In genomic region chr15:27764339-27764738, GRCh38 we compare ENCODE assay signal across 29 cellular contexts.
"Had no signal": no experiment of that assay in that cellular context is flagged by ENCODE, and none has a peak within 500 bp of the region (broad histone marks: within the 10 kb centered on the region; RNA-seq: fewer than 3 reads in every experiment).

No MANE protein-coding gene starts in this region.

- H3K9me3 ChIP-seq: breast epithelium, neutrophil, ovary, right lobe of liver, thoracic aorta, uterus had no signal

- H3K4me1 Mint-ChIP-seq: activated CD4-positive, alpha-beta memory T cell treated with anti-CD3 and anti-CD28 coated beads, Interleukin-2, amount 10 ng/mL, durations not matched to agents 7 days and 5 days; activated T-helper 17 cell treated with anti-CD3 and anti-CD28 coated beads, Interleukin-2, amount 50 U/mL, for 72 hours; central memory CD8-positive, alpha-beta T cell had no signal

- H3K4me3 Mint-ChIP-seq: activated CD4-positive, alpha-beta memory T cell treated with anti-CD3 and anti-CD28 coated beads, Interleukin-2, amount 10 ng/mL, durations not matched to agents 7 days and 5 days; activated T-cell treated with anti-CD3 and anti-CD28 coated beads, Interleukin-2, amount 50 U/mL, for 24 hours; activated T-helper 17 cell treated with anti-CD3 and anti-CD28 coated beads, Interleukin-2, amount 50 U/mL, for 72 hours; central memory CD8-positive, alpha-beta T cell; dendritic cell treated with granulocyte-macrophage colony-stimulating factor and Interleukin-4, amounts not matched to agents 40 ng/mL and 50 ng/mL, for 4 days; nephron progenitor cell; stimulated activated naive CD8-positive, alpha-beta T cell treated with anti-CD3 and anti-CD28 coated beads, Interleukin-15, Interleukin-2, amounts not matched to agents 100 ng/mL and 50 ng/mL, for 24 hours; type B pancreatic cell had no signal

- H3K27ac ChIP-seq: breast epithelium, esophagus squamous epithelium, heart right ventricle, left ventricle myocardium inferior, neutrophil, ovary, right lobe of liver, thoracic aorta, uterus, VCaP had no signal

- H3K27me3 ChIP-seq: breast epithelium, esophagus squamous epithelium, heart right ventricle, neutrophil, ovary, right lobe of liver, uterus had no signal

- H3K4me1 ChIP-seq: breast epithelium, esophagus squamous epithelium, heart right ventricle, left ventricle myocardium inferior, right lobe of liver, uterus had no signal

- DNase-seq: activated CD4-positive, alpha-beta memory T cell treated with anti-CD3 and anti-CD28 coated beads, Interleukin-2, amount 10 ng/mL, durations not matched to agents 7 days and 5 days; activated CD4-positive, alpha-beta T cell treated with anti-CD3 and anti-CD28 coated beads for 48 hours; activated CD8-positive, alpha-beta memory T cell treated with anti-CD3 and anti-CD28 coated beads, Interleukin-2, amount 50 U/mL, for 48 hours; activated gamma-delta T cell treated with Interleukin-2 at 50 U/mL for 16 hours; activated naive CD4-positive, alpha-beta T cell treated with anti-CD3 and anti-CD28 coated beads, Interleukin-2, amount 50 U/mL, for 16 hours; activated T-cell treated with anti-CD3 and anti-CD28 coated beads, Interleukin-2, amount 50 U/mL, for 24 hours; amygdala; esophagus squamous epithelium; foreskin melanocyte; heart right ventricle; islet precursor cell; left ventricle myocardium inferior; nephron progenitor cell; ovary; right lobe of liver; stimulated activated CD4-positive, alpha-beta T cell treated with anti-CD3 and anti-CD28 coated beads, Interleukin-2, amount 100 ng/mL, for 48 hours; uterus had no signal

- H3K4me3 ChIP-seq: breast epithelium, esophagus squamous epithelium, heart right ventricle, left ventricle myocardium inferior, lung, ovary, right lobe of liver, thoracic aorta, uterus had no signal

- H3K27ac Mint-ChIP-seq: activated CD4-positive, alpha-beta memory T cell treated with anti-CD3 and anti-CD28 coated beads, Interleukin-2, amount 10 ng/mL, durations not matched to agents 7 days and 5 days; activated T-cell treated with anti-CD3 and anti-CD28 coated beads, Interleukin-2, amount 50 U/mL, for 24 hours; activated T-helper 17 cell treated with anti-CD3 and anti-CD28 coated beads, Interleukin-2, amount 50 U/mL, for 72 hours; dendritic cell treated with granulocyte-macrophage colony-stimulating factor and Interleukin-4, amounts not matched to agents 40 ng/mL and 50 ng/mL, for 4 days; nephron progenitor cell; stimulated activated naive CD8-positive, alpha-beta T cell treated with anti-CD3 and anti-CD28 coated beads, Interleukin-15, Interleukin-2, amounts not matched to agents 100 ng/mL and 50 ng/mL, for 24 hours; type B pancreatic cell had no signal

- H3K9me3 Mint-ChIP-seq: activated T-cell treated with anti-CD3 and anti-CD28 coated beads, Interleukin-2, amount 50 U/mL, for 24 hours; type B pancreatic cell had no signal

- H3K27me3 Mint-ChIP-seq: activated CD4-positive, alpha-beta memory T cell treated with anti-CD3 and anti-CD28 coated beads, Interleukin-2, amount 10 ng/mL, durations not matched to agents 7 days and 5 days; activated T-cell treated with anti-CD3 and anti-CD28 coated beads, Interleukin-2, amount 50 U/mL, for 24 hours; activated T-helper 17 cell treated with anti-CD3 and anti-CD28 coated beads, Interleukin-2, amount 50 U/mL, for 72 hours; central memory CD8-positive, alpha-beta T cell; dendritic cell treated with granulocyte-macrophage colony-stimulating factor and Interleukin-4, amounts not matched to agents 40 ng/mL and 50 ng/mL, for 4 days; progenitor cell of endocrine pancreas; stimulated activated naive CD8-positive, alpha-beta T cell treated with anti-CD3 and anti-CD28 coated beads, Interleukin-15, Interleukin-2, amounts not matched to agents 100 ng/mL and 50 ng/mL, for 24 hours had no signal

- ATAC-seq: activated CD4-positive, CD25-positive, alpha-beta regulatory T cell treated with anti-CD3 and anti-CD28 coated beads, Interleukin-2, amount 50 U/mL, for 24 hours; activated T-helper 17 cell treated with anti-CD3 and anti-CD28 coated beads, Interleukin-2, amount 50 U/mL, for 72 hours had no signal

- H3K36me3 Mint-ChIP-seq: type B pancreatic cell had no signal

- H3K36me3 ChIP-seq: breast epithelium, esophagus squamous epithelium, heart right ventricle, left ventricle myocardium inferior, neutrophil, ovary, right lobe of liver, thoracic aorta, uterus had no signal
